ENCODE assay signal across 1 cellular context in genomic region chr18:24413148-24413547, GRCh38.
TF ChIP-seq lines count a peak whose summit lies in the region.

No MANE protein-coding gene starts in this region.

TF ChIP-seq in WTC11, 78 proteins besides CTCF, POLR2A, EP300 and RAD21 (continued from another document):
- TF ChIP-seq E2F1 (CRISPR knock-in tag; IDR thresholded peaks at IDR 0.05) (no peak), GTF2I (CRISPR knock-in tag; conservative IDR thresholded peaks at IDR 0.05) (no peak)
